Comparison of ENCODE assay signal across 10 cellular contexts in the genomic region with DNA sequence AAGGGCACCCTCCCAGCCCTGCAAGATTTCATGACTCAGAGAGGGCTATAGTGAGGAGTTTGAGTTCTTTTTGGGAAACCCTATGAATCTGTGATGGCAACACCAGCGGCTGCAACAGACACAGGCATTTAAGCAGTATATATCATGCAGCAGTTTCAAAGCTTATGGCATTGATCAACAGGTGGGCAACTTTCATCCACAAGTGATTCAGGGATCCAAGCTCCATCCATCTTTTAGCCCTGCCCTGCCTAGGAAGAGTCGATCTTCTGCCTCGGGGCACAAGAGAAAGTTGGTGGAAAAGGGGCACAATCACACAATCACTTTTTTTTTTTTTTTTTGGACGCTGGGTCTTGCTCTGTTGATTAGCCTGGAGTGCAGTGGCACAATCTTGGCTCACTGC.
"Had no signal": no experiment of that assay in that cellular context is flagged by ENCODE, and none has a peak within 500 bp of the region (broad histone marks: within the 10 kb centered on the region; RNA-seq: fewer than 3 reads in every experiment).

No MANE protein-coding gene starts in this region.

- FAIRE-seq: H1, H54, HepG2 had no signal

- H3K27ac ChIP-seq: HL-60, KMS-11 had no signal

- ATAC-seq: GM23338, HepG2 had no signal

- DNase-seq: H9, HCEC 1CT, HFFc6, KBM-7 had no signal

- H3K9ac ChIP-seq: KMS-11 had no signal

- H3K4me3 ChIP-seq: GM23338 had no signal
